ENCODE assay signal across 18 cellular contexts in the genomic region with DNA sequence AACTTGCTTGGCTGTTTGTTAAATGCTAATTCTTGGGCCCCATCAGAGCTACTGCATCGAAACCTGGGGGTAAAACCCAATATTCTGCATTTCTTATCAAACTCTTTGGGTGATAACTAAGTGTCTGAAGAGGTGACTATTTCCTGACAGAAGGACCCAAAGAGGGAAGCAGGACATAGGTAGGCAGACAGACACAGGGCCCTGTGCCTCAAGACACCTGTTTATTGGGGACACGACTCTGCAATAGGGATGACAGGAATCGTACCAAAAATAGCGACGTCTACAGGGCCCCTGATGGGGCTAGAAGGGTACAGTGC. TPM values are rescaled to one million over a fixed set of nuclear protein-coding genes. Genes with fewer than 3 reads are reported as not detected.
DNase-seq lines count a peak whose midpoint lies in the region; ATAC-seq, FAIRE-seq and TF ChIP-seq lines count a peak whose summit lies in the region.
"Had no signal": no experiment of that assay in that cellular context is flagged by ENCODE, and none has a peak within 500 bp of the region (broad histone marks: within the 10 kb centered on the region; RNA-seq: fewer than 3 reads in every experiment).

No MANE protein-coding gene starts in this region.

- H3K4me3 ChIP-seq in ACC112 (ENCODE audit: low read depth, low read length): no peak overlapping the region
- no peak overlapping the region for H3K4me3 ChIP-seq in endodermal cell (ENCODE audit: low read length)
- H3K4me3 ChIP-seq in osteoblast (ENCODE audit: insufficient read depth, low read length): no peak overlapping the region
- no peak overlapping the region for H3K4me3 ChIP-seq in kidney (ENCODE audit: low read length in 2 of 2)
- H3K4me3 ChIP-seq: A549 had no signal

- intact Hi-C loops in kidney (cut with DNase I): loop anchor here (10.0 kb wide), 1 partner anchor 75 kb away; no protein-coding TSS in a partner anchor

- H3K36me3 ChIP-seq in ACC112 (ENCODE audit: insufficient read depth, low read length) (0 out of 2 replicates have a peak, but pooled peaks cover 6% of the 10 kb centered on the region), endodermal cell (ENCODE audit: control insufficient read depth, insufficient read depth, low read length) (peaks cover 74% of the 10 kb centered on the region), osteoblast (ENCODE audit: insufficient read depth, low read length) (peaks cover 40% of the 10 kb centered on the region), kidney (ENCODE audit: control insufficient read depth in 1 of 2, insufficient read depth in 2 of 2, low read length in 2 of 2) (peaks cover 6 to 20% of the 10 kb centered on the region in 2 donors)

- no peak for ATAC-seq in HG02852 (IDR thresholded peaks at IDR 0.05; ENCODE audit: unreplicated experiment)
- no peak for ATAC-seq in GM21381 (IDR thresholded peaks at IDR 0.05; ENCODE audit: unreplicated experiment)
- ATAC-seq: Panc1, Right ventricle myocardium inferior had no signal

- H2AFZ ChIP-seq in ACC112 (ENCODE audit: low read length, unreplicated experiment): no peak overlapping the region
- no peak overlapping the region for H2AFZ ChIP-seq in osteoblast (ENCODE audit: low read length)

- no peak for TF ChIP-seq CTCF in HFFc6 (IDR thresholded peaks at IDR 0.05)
- TF ChIP-seq CTCF in endodermal cell (conservative IDR thresholded peaks at IDR 0.05): no peak
- TF ChIP-seq CTCF in osteoblast (IDR thresholded peaks at IDR 0.05; ENCODE audit: extremely low read depth, low read depth, low read length): no peak
- TF ChIP-seq CTCF in kidney (IDR thresholded peaks at IDR 0.05; ENCODE audit: borderline replicate concordance, extremely low read depth, insufficient read depth): no peak

- H3K27me3 ChIP-seq in ACC112 (ENCODE audit: insufficient read depth, low read length) (no peaks in the 10 kb centered on the region), endodermal cell (ENCODE audit: control insufficient read depth, insufficient read depth, low read length, poor library complexity, severe bottlenecking) (no peaks in the 10 kb centered on the region), osteoblast (ENCODE audit: insufficient read depth, low read length) (no peaks in the 10 kb centered on the region)

- H3K36me3 Mint-ChIP-seq in HFFc6 (ENCODE audit: low read depth) (peaks cover 22% of the 10 kb centered on the region), endodermal cell (ENCODE audit: low read depth) (peaks cover 63% of the 10 kb centered on the region)

- 81 to 88% methylated on average over 4 to 5 of the region's 5 CpGs for WGBS in endodermal cell (ENCODE audit: insufficient coverage in 1 of 2, insufficient read length in 1 of 2), 2 experiments

- no peak overlapping the region for H3K4me2 ChIP-seq in osteoblast (ENCODE audit: insufficient read depth, low read length)
- H3K4me2 ChIP-seq: A549 had no signal

- H3K4me3 Mint-ChIP-seq in HFFc6: no peak overlapping the region
- H3K4me3 Mint-ChIP-seq in endodermal cell: no peak overlapping the region

- H3K9me3 ChIP-seq in endodermal cell (ENCODE audit: control insufficient read depth, low read length) (no peaks in the 10 kb centered on the region), osteoblast (ENCODE audit: low read depth, low read length) (no peaks in the 10 kb centered on the region), kidney (ENCODE audit: control insufficient read depth in 1 of 2, low read length in 2 of 2) (no peaks in the 10 kb centered on the region)
- H3K9me3 ChIP-seq: A549 had no signal

- DNase-seq in HFFc6: no peak
- no peak for DNase-seq in endodermal cell
- DNase-seq in osteoblast (ENCODE audit: insufficient read length, low spot score, missing footprints): peak; percentile 71
- no peak for DNase-seq in occipital lobe (lab: John Stamatoyannopoulos, UW)
- no peak for DNase-seq in kidney
- DNase-seq: GF-D8, KG1, NCI-H1092, NCI-H774 had no signal

- H3K4me1 Mint-ChIP-seq in HFFc6 (ENCODE audit: low read depth): peaks cover 47% of the 10 kb centered on the region
- H3K4me1 Mint-ChIP-seq in endodermal cell: peaks cover 18% of the 10 kb centered on the region

- peak overlapping the region; percentile 28; the same call in 1 of the 2 replicates for H3K27ac ChIP-seq in ACC112 (ENCODE audit: low read depth, low read length)
- peak overlapping the region; percentile 55 for H3K27ac ChIP-seq in endodermal cell (ENCODE audit: low read depth, low read length)
- H3K27ac ChIP-seq in osteoblast (ENCODE audit: low read depth, low read length): no peak overlapping the region
- H3K27ac ChIP-seq in kidney (ENCODE audit: low read depth in 2 of 2, low read length in 2 of 2): no peak overlapping the region
- H3K27ac ChIP-seq: A549 had no signal

- H3K4me1 ChIP-seq in ACC112 (ENCODE audit: control insufficient read depth, insufficient read depth, low read length, unreplicated experiment) (peaks cover 24% of the 10 kb centered on the region), endodermal cell (ENCODE audit: control insufficient read depth, insufficient read depth, low read length) (peaks cover 12% of the 10 kb centered on the region), osteoblast (ENCODE audit: insufficient read depth, low read length) (peaks cover 6% of the 10 kb centered on the region), kidney (ENCODE audit: control insufficient read depth in 1 of 2, insufficient read depth in 1 of 2, low read depth in 1 of 2, low read length in 2 of 2) (peaks cover 1 to 14% of the 10 kb centered on the region in 2 donors)

- H3K79me2 ChIP-seq in ACC112 (ENCODE audit: control insufficient read depth, insufficient read depth, low read length, unreplicated experiment): no peaks in the 10 kb centered on the region
- no peaks in the 10 kb centered on the region for H3K79me2 ChIP-seq in osteoblast (ENCODE audit: insufficient read depth, low read length)

- H3K27ac Mint-ChIP-seq in HFFc6 (peak overlapping the region; percentile 99; the same call in 1 of the 2 replicates), endodermal cell (no peak overlapping the region)

- FAIRE-seq in kidney (lab: Jason Lieb, UNC): no peak
- FAIRE-seq: A549, H1 had no signal

- H3K9me3 Mint-ChIP-seq in HFFc6: no peaks in the 10 kb centered on the region
- H3K9me3 Mint-ChIP-seq in endodermal cell: no peaks in the 10 kb centered on the region

- H3K27me3 Mint-ChIP-seq in HFFc6 (ENCODE audit: insufficient read depth): peaks cover 14% of the 10 kb centered on the region
- peaks cover 9% of the 10 kb centered on the region for H3K27me3 Mint-ChIP-seq in endodermal cell (ENCODE audit: insufficient read depth)

- H3K9ac ChIP-seq in endodermal cell (ENCODE audit: extremely low read depth, low read length, poor library complexity, severe bottlenecking): no peak overlapping the region
- no peak overlapping the region for H3K9ac ChIP-seq in kidney (ENCODE audit: low read length in 2 of 2)

- H4K20me1 ChIP-seq in osteoblast (ENCODE audit: insufficient read depth, low read length): peaks cover 15% of the 10 kb centered on the region

RNA-seq across cellular contexts. Expression of gene ZNF219, which starts 8.6 kb away (rescaled TPM):
- total RNA-seq in HFFc6 (2021; fragmentation: NEBNext Ultra II Directional; extraction: Animal tissue kit (Norgen Biotek cat#: 25700)): 10 to 100 TPM in 2 of 6 experiments, 1 to 10 TPM in 4; 5.3 to 11.2 (median 6.6) TPM
- total RNA-seq in endodermal cell (10 to 100 TPM; 43.4 to 59.6 TPM), osteoblast (8.3 and 9.4 TPM in 2 replicates), occipital lobe (9.7 TPM), kidney (24.6 TPM)
- 123 TPM for polyA plus RNA-seq in endodermal cell (2013, experiment 1 of 2)
- 104 TPM for polyA plus RNA-seq in endodermal cell (2013, experiment 2 of 2)
- 12.6 TPM for polyA plus RNA-seq in kidney (ENCODE audit: insufficient read depth, low read depth, low replicate concordance)

RNA-seq across cellular contexts. Expression of gene TMEM253, which starts 11.0 kb away (rescaled TPM):
- under 1 TPM in 2 of 6 experiments, not detected in 4; 0.18 to 0.35 TPM for total RNA-seq in HFFc6 (2021; fragmentation: NEBNext Ultra II Directional; extraction: Animal tissue kit (Norgen Biotek cat#: 25700))
- total RNA-seq in endodermal cell (under 1 TPM; 0.40 to 0.49 TPM), osteoblast (not detected in 2 replicates), occipital lobe (not detected), kidney (0.41 TPM)
- 2.1 TPM for polyA plus RNA-seq in endodermal cell (2013, experiment 1 of 2)
- 1.8 TPM for polyA plus RNA-seq in endodermal cell (2013, experiment 2 of 2)
- 0.43 TPM for polyA plus RNA-seq in kidney (ENCODE audit: insufficient read depth, low read depth, low replicate concordance)
- total RNA-seq: M059J had no signal

RNA-seq across cellular contexts. Expression of gene ARHGEF40, which starts 19.7 kb away (rescaled TPM):
- 10 to 100 TPM; 30.4 to 43.0 (median 40.8) TPM for total RNA-seq in HFFc6 (2021; fragmentation: NEBNext Ultra II Directional; extraction: Animal tissue kit (Norgen Biotek cat#: 25700))
- total RNA-seq in endodermal cell: 10 to 100 TPM; 71.1 to 73.5 TPM
- polyA plus RNA-seq in endodermal cell (2013, experiment 1 of 2): 65.4 TPM
- 71.9 TPM for polyA plus RNA-seq in endodermal cell (2013, experiment 2 of 2)
- total RNA-seq in osteoblast: 33.3 and 35.4 TPM in 2 replicates
- total RNA-seq in occipital lobe: 15.9 TPM
- 25.6 TPM for total RNA-seq in kidney
- polyA plus RNA-seq in kidney (ENCODE audit: insufficient read depth, low read depth, low replicate concordance): 15.9 TPM

RNA-seq across cellular contexts. Expression of gene RNASE8, which starts 32.2 kb away (rescaled TPM):
- not detected for total RNA-seq in HFFc6 (2021; fragmentation: NEBNext Ultra II Directional; extraction: Animal tissue kit (Norgen Biotek cat#: 25700))
- not detected for total RNA-seq in endodermal cell
- not detected for polyA plus RNA-seq in endodermal cell (2013, experiment 1 of 2)
- not detected for polyA plus RNA-seq in endodermal cell (2013, experiment 2 of 2)
- total RNA-seq in osteoblast: not detected in 2 replicates
- not detected for total RNA-seq in occipital lobe
- not detected for total RNA-seq in kidney
- not detected for polyA plus RNA-seq in kidney (ENCODE audit: insufficient read depth, low read depth, low replicate concordance)
- total RNA-seq: H1, M059J, NCI-H460, Right ventricle myocardium inferior had no signal
- polyA plus RNA-seq: A549, H1 had no signal

RNA-seq across cellular contexts. Expression of gene RNASE7, which starts 47.7 kb away (rescaled TPM):
- total RNA-seq in HFFc6 (2021; fragmentation: NEBNext Ultra II Directional; extraction: Animal tissue kit (Norgen Biotek cat#: 25700)): not detected
- total RNA-seq in endodermal cell: not detected
- not detected for polyA plus RNA-seq in endodermal cell (2013, experiment 1 of 2)
- polyA plus RNA-seq in endodermal cell (2013, experiment 2 of 2): not detected
- total RNA-seq in osteoblast: not detected in 2 replicates
- total RNA-seq in occipital lobe: not detected
- total RNA-seq in kidney: not detected
- polyA plus RNA-seq in kidney (ENCODE audit: insufficient read depth, low read depth, low replicate concordance): not detected
- total RNA-seq: H1, M059J, NCI-H460, Right ventricle myocardium inferior had no signal
- polyA plus RNA-seq: A549, H1 had no signal

Comparison
In these comparisons a context has a peak if more than half of its experiments do, and no peak if none do; other contexts are left out.
1. H3K27ac ChIP-seq: peak in ACC112 (single experiment) and endodermal cell (single experiment); none in osteoblast (single experiment) and kidney (0 of 2).